ENCODE assay signal across 15 cellular contexts in genomic region chr3:39250116-39250747, GRCh38. TPM values are rescaled to one million over a fixed set of nuclear protein-coding genes. Genes with fewer than 3 reads are reported as not detected.
DNase-seq lines count a peak whose midpoint lies in the region; ATAC-seq and TF ChIP-seq lines count a peak whose summit lies in the region.
"Had no signal": no experiment of that assay in that cellular context is flagged by ENCODE, and none has a peak within 500 bp of the region (broad histone marks: within the 10 kb centered on the region; RNA-seq: fewer than 3 reads in every experiment).

No MANE protein-coding gene starts in this region.

- H3K4me3 ChIP-seq in ascending aorta, result no peak overlapping the region
- no peak overlapping the region for H3K4me3 ChIP-seq in SJCRH30
- H3K4me3 ChIP-seq in esophagus squamous epithelium, result no peak overlapping the region
- H3K4me3 ChIP-seq: A549 had no signal

- WGBS in esophagus squamous epithelium, 2 donors, result 13 to 30% methylated on average over 1 to 2 of the region's 4 CpGs

- H3K4me3 Mint-ChIP-seq in T-helper 1 cell treated with Interleukin-12 subunit alpha and Interleukin-12 subunit beta and Interleukin-4 antibody, amounts not matched to agents 30 μg/mL and 1 μg/mL, for 36 hours, result no peak overlapping the region

- intact Hi-C loops in ascending aorta (cut with DNase I) (no loop called here), esophagus squamous epithelium (cut with DNase I) (no loop called here)

- H3K36me3 Mint-ChIP-seq in T-helper 1 cell treated with Interleukin-12 subunit alpha and Interleukin-12 subunit beta and Interleukin-4 antibody, amounts not matched to agents 30 μg/mL and 1 μg/mL, for 36 hours (ENCODE audit: low read depth), result no peaks in the 10 kb centered on the region

- H3K36me3 ChIP-seq in ascending aorta (no peaks in the 10 kb centered on the region), SJCRH30 (no peaks in the 10 kb centered on the region), esophagus squamous epithelium (no peaks in the 10 kb centered on the region)

- TF ChIP-seq POLR2A in esophagus squamous epithelium (IDR thresholded peaks at IDR 0.05), result no peak

- peak overlapping the region; percentile 42 to 43 for H3K27ac ChIP-seq in ascending aorta
- no peak overlapping the region for H3K27ac ChIP-seq in SJCRH30
- peak overlapping the region in 1 of 4 donors; percentile 61 for H3K27ac ChIP-seq in esophagus squamous epithelium
- H3K27ac ChIP-seq: A549 had no signal

- peaks cover 30% of the 10 kb centered on the region for H3K27me3 Mint-ChIP-seq in T-helper 1 cell treated with Interleukin-12 subunit alpha and Interleukin-12 subunit beta and Interleukin-4 antibody, amounts not matched to agents 30 μg/mL and 1 μg/mL, for 36 hours (ENCODE audit: low read depth)

- TF ChIP-seq CTCF in ascending aorta (IDR thresholded peaks at IDR 0.05), result no peak
- no peak for TF ChIP-seq CTCF in esophagus squamous epithelium (IDR thresholded peaks at IDR 0.05)

- DNase-seq in T-helper 1 cell (no peak), ascending aorta (ENCODE audit: low spot score in 2 of 2) (no peak), left lobe of liver (ENCODE audit: low spot score) (no peak), superior temporal gyrus (ENCODE audit: extremely low spot score) (peak; percentile 59), SJCRH30 (no peak), NCI-H1436 treated with DMSO at 0.1 percent for 48 hours (lab: John Stamatoyannopoulos, UW) (no peak), esophagus squamous epithelium (lab: John Stamatoyannopoulos, UW) (no peak)
- DNase-seq: activated gamma-delta T cell; IMR-90; NCI-H2171; small intestine; stimulated activated CD8-positive, alpha-beta memory T cell treated with anti-CD3 and anti-CD28 coated beads, Interleukin-4, amount 100 ng/mL, for 48 hours had no signal

- H3K4me1 Mint-ChIP-seq in T-helper 1 cell treated with Interleukin-12 subunit alpha and Interleukin-12 subunit beta and Interleukin-4 antibody, amounts not matched to agents 30 μg/mL and 1 μg/mL, for 36 hours (ENCODE audit: low read depth), result peaks cover 6% of the 10 kb centered on the region

- H3K27me3 ChIP-seq in ascending aorta, result no peaks in the 10 kb centered on the region
- H3K27me3 ChIP-seq in SJCRH30, result no peaks in the 10 kb centered on the region
- H3K27me3 ChIP-seq in esophagus squamous epithelium, result no peaks in the 10 kb centered on the region

- H3K9me3 Mint-ChIP-seq in T-helper 1 cell treated with Interleukin-12 subunit alpha and Interleukin-12 subunit beta and Interleukin-4 antibody, amounts not matched to agents 30 μg/mL and 1 μg/mL, for 36 hours, result no peaks in the 10 kb centered on the region

- H3K4me1 ChIP-seq in ascending aorta, result peaks cover 0 to 10% of the 10 kb centered on the region in 2 donors
- no peaks in the 10 kb centered on the region for H3K4me1 ChIP-seq in SJCRH30
- peaks cover 5 to 17% (median 7%) of the 10 kb centered on the region in 3 donors for H3K4me1 ChIP-seq in esophagus squamous epithelium
- H3K4me1 ChIP-seq: A549 had no signal

- H3K9me3 ChIP-seq in ascending aorta (no peaks in the 10 kb centered on the region), SJCRH30 (replicated peaks) (no peaks in the 10 kb centered on the region), esophagus squamous epithelium (no peaks in the 10 kb centered on the region)
- H3K9me3 ChIP-seq: A549 had no signal

- peak overlapping the region; percentile 38 for H3K27ac Mint-ChIP-seq in T-helper 1 cell treated with Interleukin-12 subunit alpha and Interleukin-12 subunit beta and Interleukin-4 antibody, amounts not matched to agents 30 μg/mL and 1 μg/mL, for 36 hours

- ATAC-seq in left lobe of liver, result peak; percentile 34

RNA-seq across cellular contexts. Expression of gene CX3CR1, which starts 29.6 kb away (rescaled TPM):
- total RNA-seq in ascending aorta (not detected), left lobe of liver (0.43 TPM), esophagus squamous epithelium (under 1 TPM in 3 of 4 donors, not detected in 1; 0.35 to 0.57 (median 0.44) TPM)
- total RNA-seq in SJCRH30 (2014; rRNA removed; shearing (Covaris generic)), result not detected in 2 replicates
- total RNA-seq: IMR-90, mammary epithelial cell had no signal

RNA-seq across cellular contexts. Expression of gene XIRP1, which starts 57.8 kb away (rescaled TPM):
- total RNA-seq in ascending aorta, result not detected
- total RNA-seq in left lobe of liver, result not detected
- 0.61 and 0.91 TPM in 2 replicates for total RNA-seq in SJCRH30 (2014; rRNA removed; shearing (Covaris generic))
- under 1 TPM in 2 of 4 donors, not detected in 2; 0.18 to 0.19 TPM for total RNA-seq in esophagus squamous epithelium
- total RNA-seq: mammary epithelial cell had no signal
